In the genomic region with DNA sequence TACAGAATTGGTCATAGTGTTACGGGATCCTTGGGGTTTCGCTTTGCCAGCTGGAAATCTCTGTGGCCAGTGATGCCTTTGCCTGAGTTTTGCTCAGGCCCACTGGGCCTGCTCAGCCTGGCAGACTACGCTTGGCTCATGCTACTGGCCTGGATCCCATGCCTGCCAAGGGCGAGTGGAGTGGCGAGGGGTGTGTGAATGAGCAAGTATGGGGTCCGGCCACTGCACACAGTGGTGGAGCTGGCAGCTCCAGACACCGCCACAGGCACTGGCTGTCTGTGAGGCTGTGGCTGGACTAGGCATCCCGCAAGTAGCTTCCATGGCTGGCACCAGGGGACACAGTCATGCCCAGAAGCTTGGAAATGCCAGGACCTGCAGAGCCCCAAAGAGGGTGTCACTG, we compare ENCODE assay signal across 18 cellular contexts.
A peak's percentile ranks its signal among the peaks of the same experiment; 100 is the strongest.
DNase-seq lines count a peak whose midpoint lies in the region; ATAC-seq and TF ChIP-seq lines count a peak whose summit lies in the region.
"Had no signal": no experiment of that assay in that cellular context is flagged by ENCODE, and none has a peak within 500 bp of the region (broad histone marks: within the 10 kb centered on the region; RNA-seq: fewer than 3 reads in every experiment).

No MANE protein-coding gene starts in this region.

- H2BK15ac ChIP-seq in mesendoderm (replicated peaks; ENCODE audit: low read depth): no peak overlapping the region

- H4K5ac ChIP-seq in mesendoderm (ENCODE audit: low read length): no peak overlapping the region

- H3K4me1 ChIP-seq in BLaER1 treated with 17β-estradiol and CSF1 and Interleukin-3, amounts not matched to agents 10 nM and 100 nM: peaks cover 0 to 46% (median 12%) of the 10 kb centered on the region in 10 experiments; a peak in 11 of 20 replicates
- H3K4me1 ChIP-seq in ascending aorta (peaks cover 0 to 24% of the 10 kb centered on the region in 2 donors), mesendoderm (ENCODE audit: control insufficient read depth, low read depth, low read length) (peaks cover 3% of the 10 kb centered on the region), thoracic aorta (ENCODE audit: control insufficient read depth in 1 of 2, low read depth in 2 of 2) (peaks cover 19 to 53% of the 10 kb centered on the region in 2 donors)
- H3K4me1 ChIP-seq: SJCRH30 had no signal

- peak overlapping the region; percentile 1 for H3K18ac ChIP-seq in mesendoderm (ENCODE audit: low read length)

- no peak overlapping the region for H3K23ac ChIP-seq in mesendoderm (ENCODE audit: low read length)

- no peak overlapping the region for H4K8ac ChIP-seq in mesendoderm (ENCODE audit: low read depth, low read length)

- H2BK120ac ChIP-seq in mesendoderm (ENCODE audit: low read depth, low read length): peak overlapping the region; percentile 61

- peak overlapping the region in 6 of 11 experiments; percentile 31 to 82 (median 57); a peak in 11 of 22 replicates for H3K4me2 ChIP-seq in BLaER1 treated with 17β-estradiol and CSF1 and Interleukin-3, amounts not matched to agents 10 nM and 100 nM
- H3K4me2 ChIP-seq in mesendoderm (ENCODE audit: low read length): no peak overlapping the region
- H3K4me2 ChIP-seq: A549, PC-9 had no signal

- H3K27me3 ChIP-seq in BLaER1 treated with 17β-estradiol and CSF1 and Interleukin-3, amounts not matched to agents 10 nM and 100 nM: no peaks in the 10 kb centered on the region
- H3K27me3 ChIP-seq in ascending aorta: no peaks in the 10 kb centered on the region
- H3K27me3 ChIP-seq in mesendoderm (ENCODE audit: insufficient read depth, low read length, poor library complexity): no peaks in the 10 kb centered on the region
- no peaks in the 10 kb centered on the region for H3K27me3 ChIP-seq in thoracic aorta (replicated peaks; ENCODE audit: insufficient read depth)
- H3K27me3 ChIP-seq: SJCRH30 had no signal

- no peak for TF ChIP-seq CTCF in ascending aorta (IDR thresholded peaks at IDR 0.05)
- TF ChIP-seq CTCF in thoracic aorta (IDR thresholded peaks at IDR 0.05): no peak

- ATAC-seq in thoracic aorta (ENCODE audit: insufficient number of reproducible peaks, low FRiP score, low read depth) (no peak), HG03565 (IDR thresholded peaks at IDR 0.05; ENCODE audit: unreplicated experiment) (no peak)
- ATAC-seq: A549 had no signal

- peaks cover 0 to 9% (median 4%) of the 10 kb centered on the region in 11 experiments; a peak in 17 of 22 replicates for H3K9me3 ChIP-seq in BLaER1 treated with 17β-estradiol and CSF1 and Interleukin-3, amounts not matched to agents 10 nM and 100 nM (replicated peaks in 1 of 11)
- H3K9me3 ChIP-seq in ascending aorta (no peaks in the 10 kb centered on the region), thoracic aorta (no peaks in the 10 kb centered on the region)
- H3K9me3 ChIP-seq: HAP-1, SJCRH30 had no signal

- H2BK5ac ChIP-seq in mesendoderm (ENCODE audit: low read length): peak overlapping the region; percentile 62

- no peaks in the 10 kb centered on the region for H3K36me3 ChIP-seq in BLaER1 treated with 17β-estradiol and CSF1 and Interleukin-3, amounts not matched to agents 10 nM and 100 nM
- H3K36me3 ChIP-seq in ascending aorta: no peaks in the 10 kb centered on the region
- no peaks in the 10 kb centered on the region for H3K36me3 ChIP-seq in mesendoderm (ENCODE audit: control insufficient read depth, insufficient read depth, low read length)
- no peaks in the 10 kb centered on the region for H3K36me3 ChIP-seq in thoracic aorta
- H3K36me3 ChIP-seq: HAP-1, SJCRH30 had no signal

- H3K9ac ChIP-seq in BLaER1 treated with 17β-estradiol and CSF1 and Interleukin-3, amounts not matched to agents 10 nM and 100 nM: no peak overlapping the region
- H3K9ac ChIP-seq in mesendoderm (ENCODE audit: low read length): no peak overlapping the region

- DNase-seq in ascending aorta (ENCODE audit: low spot score in 2 of 2) (no peak), mesendoderm (no peak), thoracic aorta (ENCODE audit: low spot score) (no peak), ecto neural progenitor cell (ENCODE audit: low spot score) (no peak), NCI-H2171 treated with DMSO at 0.1 percent for 48 hours (lab: John Stamatoyannopoulos, UW) (no peak)
- DNase-seq: DMS53, NCI-H1436 treated with DMSO at 0.1 percent for 48 hours, NCI-H2081, NCI-H510A, NCI-H82, PC-9, SJCRH30 had no signal

- H4K20me1 ChIP-seq in BLaER1 treated with 17β-estradiol and CSF1 and Interleukin-3, amounts not matched to agents 10 nM and 100 nM: no peaks in the 10 kb centered on the region

- peak overlapping the region; percentile 43 for H2AK5ac ChIP-seq in mesendoderm (ENCODE audit: low read length)

- H3K79me2 ChIP-seq in mesendoderm (ENCODE audit: control insufficient read depth, insufficient read depth, low read length): no peaks in the 10 kb centered on the region

- no peaks in the 10 kb centered on the region for H3K79me1 ChIP-seq in mesendoderm (ENCODE audit: low read length)

- WGBS in mesendoderm (ENCODE audit: extremely low coverage, insufficient coverage, low lambda C conversion rate): no CpG with 5 or more reads among the region's 8 CpGs

- H3K56ac ChIP-seq in mesendoderm (ENCODE audit: low read length): peak overlapping the region; percentile 17

- intact Hi-C loops in ascending aorta (cut with DNase I): loop anchor here (2.0 kb wide), 1 partner anchor 14 kb away; no protein-coding TSS in a partner anchor

- no peak overlapping the region for H3K4me3 ChIP-seq in BLaER1 treated with 17β-estradiol and CSF1 and Interleukin-3, amounts not matched to agents 10 nM and 100 nM
- H3K4me3 ChIP-seq in ascending aorta (peak overlapping the region in 1 of 2 donors; percentile 29), mesendoderm (ENCODE audit: low read length) (no peak overlapping the region), thoracic aorta (peak overlapping the region; percentile 44)
- H3K4me3 ChIP-seq: A549, HAP-1, PC-9, SJCRH30 had no signal

- peak overlapping the region in 2 of 11 experiments; percentile 13 to 32; a peak in 3 of 22 replicates for H3K27ac ChIP-seq in BLaER1 treated with 17β-estradiol and CSF1 and Interleukin-3, amounts not matched to agents 10 nM and 100 nM
- H3K27ac ChIP-seq in ascending aorta (peak overlapping the region; percentile 71 to 76), mesendoderm (ENCODE audit: low read depth, low read length) (no peak overlapping the region), thoracic aorta (peak overlapping the region; percentile 33 to 68)
- H3K27ac ChIP-seq: A549, C4-2B, HL-60, PC-9, SJCRH30 had no signal

- peak overlapping the region; percentile 18 for H3K4ac ChIP-seq in mesendoderm (ENCODE audit: low read depth, low read length)
